In the genomic region with DNA sequence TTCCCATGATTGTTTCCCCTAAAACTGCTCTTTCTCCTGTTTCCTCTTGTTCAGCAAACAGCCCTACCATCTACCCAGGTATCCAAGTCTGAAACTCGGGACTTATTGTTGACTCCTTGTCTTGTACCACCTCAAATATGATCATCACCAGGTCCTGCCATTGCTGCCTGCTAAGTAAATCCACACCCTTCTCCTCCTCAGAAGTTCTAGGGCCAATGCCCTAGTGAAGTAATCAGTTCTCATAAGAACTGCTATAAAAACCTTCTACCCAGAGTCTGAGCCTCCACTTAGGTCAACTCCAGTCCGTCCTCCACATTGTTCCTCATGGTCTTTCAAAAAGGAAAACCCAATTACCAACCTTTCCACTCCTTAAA, we compare ENCODE assay signal across 12 cellular contexts.
DNase-seq lines count a peak whose midpoint lies in the region; ATAC-seq lines count a peak whose summit lies in the region.
"Had no signal": no experiment of that assay in that cellular context is flagged by ENCODE, and none has a peak within 500 bp of the region (broad histone marks: within the 10 kb centered on the region; RNA-seq: fewer than 3 reads in every experiment).

No MANE protein-coding gene starts in this region.

- no peaks in the 10 kb centered on the region for H3K27me3 ChIP-seq in adipocyte (replicated peaks; ENCODE audit: control insufficient read depth, insufficient read depth, low read length)
- H3K27me3 ChIP-seq: suprapubic skin had no signal

- peaks cover 0 to 2% (median 0%) of the 10 kb centered on the region in 7 donors for H3K9me3 Mint-ChIP-seq in naive B cell

- DNase-seq in ACHN (peak; percentile 5), adipocyte (ENCODE audit: low read depth) (no peak), naive B cell (no peak), NCI-H1105 treated with DMSO at 0.1 percent for 48 hours (lab: John Stamatoyannopoulos, UW) (no peak), KBM-7 (no peak), NCI-H1694 treated with DMSO at 0.1 percent for 48 hours (lab: John Stamatoyannopoulos, UW) (no peak)
- DNase-seq: NCI-H1048; stimulated activated CD4-positive, alpha-beta T cell treated with anti-CD3 and anti-CD28 coated beads, Interleukin-12 subunit alpha, Interleukin-12 subunit beta, amount 100 ng/mL, for 4 hours; WERI-Rb-1 had no signal

- no peaks in the 10 kb centered on the region for H3K27me3 Mint-ChIP-seq in naive B cell

- in situ Hi-C loops in ACHN (cut with HindIII; ENCODE audit: low pct_ligation_motif_present, low pct_unique_long_range_greater_than_20kb, low sequenced_read_pairs), result no loop called here
- in situ Hi-C loops in KBM-7 (cut with MboI; ENCODE audit: low pct_unique_long_range_greater_than_20kb, low sequenced_read_pairs), result no loop called here

- no peaks in the 10 kb centered on the region for H3K36me3 ChIP-seq in adipocyte (ENCODE audit: control insufficient read depth, insufficient read depth, low read length, severe bottlenecking)
- H3K36me3 ChIP-seq: suprapubic skin, WERI-Rb-1 had no signal

- H3K9me3 ChIP-seq in adipocyte (ENCODE audit: control insufficient read depth, low read length), result no peaks in the 10 kb centered on the region
- H3K9me3 ChIP-seq: suprapubic skin had no signal

- peak overlapping the region; percentile 75 for H3K4me3 ChIP-seq in adipocyte (ENCODE audit: low read length)

- peak overlapping the region in 4 of 6 donors; percentile 73 to 93 (median 88) for H3K27ac Mint-ChIP-seq in naive B cell

- ATAC-seq in GM18511 (IDR thresholded peaks at IDR 0.05; ENCODE audit: unreplicated experiment) (peak; percentile 30), naive B cell (ENCODE audit: low read depth in 2 of 2) (no peak), HG03354 (IDR thresholded peaks at IDR 0.05; ENCODE audit: poor library complexity, severe bottlenecking, unreplicated experiment) (no peak)

- H3K4me1 Mint-ChIP-seq in naive B cell, result peaks cover 8 to 16% (median 12%) of the 10 kb centered on the region in 3 donors

- peaks cover 15% of the 10 kb centered on the region for H3K4me1 ChIP-seq in adipocyte (ENCODE audit: control insufficient read depth, insufficient read depth, low read length)
- H3K4me1 ChIP-seq: suprapubic skin had no signal

- H3K4me3 Mint-ChIP-seq in naive B cell, result peak overlapping the region; percentile 56 to 91 (median 86)

- H3K9ac ChIP-seq in adipocyte (ENCODE audit: low read length), result no peak overlapping the region

- no peaks in the 10 kb centered on the region for H3K36me3 Mint-ChIP-seq in naive B cell
